ENCODE assay signal across 2 cellular contexts in the genomic region with DNA sequence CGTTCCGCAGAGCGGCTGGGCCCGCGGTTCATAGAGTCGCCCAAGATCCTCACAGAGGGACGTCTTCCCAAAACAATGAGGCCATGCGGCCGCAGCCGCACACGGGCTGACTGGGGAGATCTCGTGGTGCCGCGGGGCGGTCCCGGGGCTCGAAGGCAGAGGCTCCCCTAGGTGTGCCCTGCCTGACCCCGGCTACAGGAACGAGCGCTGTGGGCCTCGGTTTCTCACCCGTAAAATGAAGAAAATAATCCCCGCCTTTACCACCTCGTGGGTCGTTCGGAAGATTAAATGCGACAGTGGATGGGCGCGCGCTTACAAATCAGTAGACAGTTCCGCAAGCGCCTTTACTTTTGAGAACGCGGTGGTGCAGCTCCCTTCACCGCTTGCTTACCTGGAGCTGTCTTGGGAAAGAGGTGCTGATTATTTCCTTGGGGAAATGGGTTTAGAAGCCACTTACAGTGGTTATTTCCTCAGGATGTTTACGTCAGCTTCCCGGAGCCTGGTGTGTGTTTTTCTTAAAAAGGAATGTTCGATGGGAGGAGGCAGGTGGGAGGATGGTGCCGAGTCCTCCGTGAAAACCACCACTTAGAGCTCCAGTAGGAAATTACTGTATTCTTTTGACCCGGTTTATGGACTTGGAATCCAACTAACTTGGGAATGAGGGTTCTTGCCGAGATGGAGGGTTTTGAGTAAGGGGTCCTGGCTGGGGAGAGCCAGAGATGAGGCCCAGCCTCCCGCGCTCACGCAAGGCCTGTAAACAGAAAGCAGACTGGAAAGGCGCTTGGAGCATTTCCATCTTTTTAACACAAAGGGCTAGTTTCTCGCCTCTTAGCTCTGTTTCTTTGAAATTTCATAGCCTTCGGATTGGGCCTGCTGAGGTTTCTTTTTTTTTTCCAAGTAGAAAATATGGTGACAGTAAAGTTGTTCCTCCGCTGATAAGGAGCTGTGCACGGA.
TF ChIP-seq lines count a peak whose summit lies in the region.

No MANE protein-coding gene starts in this region.

TF ChIP-seq in SK-N-SH, 30 proteins besides CTCF, POLR2A, EP300 and RAD21:
- TF ChIP-seq, protein P1, sequence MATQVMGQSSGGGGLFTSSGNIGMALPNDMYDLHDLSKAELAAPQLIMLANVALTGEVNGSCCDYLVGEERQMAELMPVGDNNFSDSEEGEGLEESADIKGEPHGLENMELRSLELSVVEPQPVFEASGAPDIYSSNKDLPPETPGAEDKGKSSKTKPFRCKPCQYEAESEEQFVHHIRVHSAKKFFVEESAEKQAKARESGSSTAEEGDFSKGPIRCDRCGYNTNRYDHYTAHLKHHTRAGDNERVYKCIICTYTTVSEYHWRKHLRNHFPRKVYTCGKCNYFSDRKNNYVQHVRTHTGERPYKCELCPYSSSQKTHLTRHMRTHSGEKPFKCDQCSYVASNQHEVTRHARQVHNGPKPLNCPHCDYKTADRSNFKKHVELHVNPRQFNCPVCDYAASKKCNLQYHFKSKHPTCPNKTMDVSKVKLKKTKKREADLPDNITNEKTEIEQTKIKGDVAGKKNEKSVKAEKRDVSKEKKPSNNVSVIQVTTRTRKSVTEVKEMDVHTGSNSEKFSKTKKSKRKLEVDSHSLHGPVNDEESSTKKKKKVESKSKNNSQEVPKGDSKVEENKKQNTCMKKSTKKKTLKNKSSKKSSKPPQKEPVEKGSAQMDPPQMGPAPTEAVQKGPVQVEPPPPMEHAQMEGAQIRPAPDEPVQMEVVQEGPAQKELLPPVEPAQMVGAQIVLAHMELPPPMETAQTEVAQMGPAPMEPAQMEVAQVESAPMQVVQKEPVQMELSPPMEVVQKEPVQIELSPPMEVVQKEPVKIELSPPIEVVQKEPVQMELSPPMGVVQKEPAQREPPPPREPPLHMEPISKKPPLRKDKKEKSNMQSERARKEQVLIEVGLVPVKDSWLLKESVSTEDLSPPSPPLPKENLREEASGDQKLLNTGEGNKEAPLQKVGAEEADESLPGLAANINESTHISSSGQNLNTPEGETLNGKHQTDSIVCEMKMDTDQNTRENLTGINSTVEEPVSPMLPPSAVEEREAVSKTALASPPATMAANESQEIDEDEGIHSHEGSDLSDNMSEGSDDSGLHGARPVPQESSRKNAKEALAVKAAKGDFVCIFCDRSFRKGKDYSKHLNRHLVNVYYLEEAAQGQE (IDR thresholded peaks at IDR 0.05; ENCODE audit: low read depth, low read length), result peak; percentile 77
- TF ChIP-seq ELF1 (IDR thresholded peaks at IDR 0.05), result no peak

TF ChIP-seq in SK-N-SH treated with all-trans-retinoic acid at 6 μM for 48 hours, 23 proteins besides CTCF, POLR2A, EP300 and RAD21:
- TF ChIP-seq, protein P2, sequence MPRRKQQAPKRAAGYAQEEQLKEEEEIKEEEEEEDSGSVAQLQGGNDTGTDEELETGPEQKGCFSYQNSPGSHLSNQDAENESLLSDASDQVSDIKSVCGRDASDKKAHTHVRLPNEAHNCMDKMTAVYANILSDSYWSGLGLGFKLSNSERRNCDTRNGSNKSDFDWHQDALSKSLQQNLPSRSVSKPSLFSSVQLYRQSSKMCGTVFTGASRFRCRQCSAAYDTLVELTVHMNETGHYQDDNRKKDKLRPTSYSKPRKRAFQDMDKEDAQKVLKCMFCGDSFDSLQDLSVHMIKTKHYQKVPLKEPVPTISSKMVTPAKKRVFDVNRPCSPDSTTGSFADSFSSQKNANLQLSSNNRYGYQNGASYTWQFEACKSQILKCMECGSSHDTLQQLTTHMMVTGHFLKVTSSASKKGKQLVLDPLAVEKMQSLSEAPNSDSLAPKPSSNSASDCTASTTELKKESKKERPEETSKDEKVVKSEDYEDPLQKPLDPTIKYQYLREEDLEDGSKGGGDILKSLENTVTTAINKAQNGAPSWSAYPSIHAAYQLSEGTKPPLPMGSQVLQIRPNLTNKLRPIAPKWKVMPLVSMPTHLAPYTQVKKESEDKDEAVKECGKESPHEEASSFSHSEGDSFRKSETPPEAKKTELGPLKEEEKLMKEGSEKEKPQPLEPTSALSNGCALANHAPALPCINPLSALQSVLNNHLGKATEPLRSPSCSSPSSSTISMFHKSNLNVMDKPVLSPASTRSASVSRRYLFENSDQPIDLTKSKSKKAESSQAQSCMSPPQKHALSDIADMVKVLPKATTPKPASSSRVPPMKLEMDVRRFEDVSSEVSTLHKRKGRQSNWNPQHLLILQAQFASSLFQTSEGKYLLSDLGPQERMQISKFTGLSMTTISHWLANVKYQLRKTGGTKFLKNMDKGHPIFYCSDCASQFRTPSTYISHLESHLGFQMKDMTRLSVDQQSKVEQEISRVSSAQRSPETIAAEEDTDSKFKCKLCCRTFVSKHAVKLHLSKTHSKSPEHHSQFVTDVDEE (CRISPR knock-in tag; IDR thresholded peaks at IDR 0.05), result no peak
- no peak for TF ChIP-seq ESRRG (CRISPR knock-in tag; IDR thresholded peaks at IDR 0.05)
- TF ChIP-seq, protein P3, sequence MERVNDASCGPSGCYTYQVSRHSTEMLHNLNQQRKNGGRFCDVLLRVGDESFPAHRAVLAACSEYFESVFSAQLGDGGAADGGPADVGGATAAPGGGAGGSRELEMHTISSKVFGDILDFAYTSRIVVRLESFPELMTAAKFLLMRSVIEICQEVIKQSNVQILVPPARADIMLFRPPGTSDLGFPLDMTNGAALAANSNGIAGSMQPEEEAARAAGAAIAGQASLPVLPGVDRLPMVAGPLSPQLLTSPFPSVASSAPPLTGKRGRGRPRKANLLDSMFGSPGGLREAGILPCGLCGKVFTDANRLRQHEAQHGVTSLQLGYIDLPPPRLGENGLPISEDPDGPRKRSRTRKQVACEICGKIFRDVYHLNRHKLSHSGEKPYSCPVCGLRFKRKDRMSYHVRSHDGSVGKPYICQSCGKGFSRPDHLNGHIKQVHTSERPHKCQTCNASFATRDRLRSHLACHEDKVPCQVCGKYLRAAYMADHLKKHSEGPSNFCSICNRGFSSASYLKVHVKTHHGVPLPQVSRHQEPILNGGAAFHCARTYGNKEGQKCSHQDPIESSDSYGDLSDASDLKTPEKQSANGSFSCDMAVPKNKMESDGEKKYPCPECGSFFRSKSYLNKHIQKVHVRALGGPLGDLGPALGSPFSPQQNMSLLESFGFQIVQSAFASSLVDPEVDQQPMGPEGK (CRISPR knock-in tag; IDR thresholded peaks at IDR 0.05; ENCODE audit: borderline replicate concordance), result no peak
- no peak for TF ChIP-seq RARB (CRISPR knock-in tag; IDR thresholded peaks at IDR 0.05)
TF ChIP-seq in SK-N-SH treated with all-trans-retinoic acid at 6 μM for 48 hours: peak in this region for 0.
